Comparison of ENCODE assay signal across 1 cellular context in the genomic region with DNA sequence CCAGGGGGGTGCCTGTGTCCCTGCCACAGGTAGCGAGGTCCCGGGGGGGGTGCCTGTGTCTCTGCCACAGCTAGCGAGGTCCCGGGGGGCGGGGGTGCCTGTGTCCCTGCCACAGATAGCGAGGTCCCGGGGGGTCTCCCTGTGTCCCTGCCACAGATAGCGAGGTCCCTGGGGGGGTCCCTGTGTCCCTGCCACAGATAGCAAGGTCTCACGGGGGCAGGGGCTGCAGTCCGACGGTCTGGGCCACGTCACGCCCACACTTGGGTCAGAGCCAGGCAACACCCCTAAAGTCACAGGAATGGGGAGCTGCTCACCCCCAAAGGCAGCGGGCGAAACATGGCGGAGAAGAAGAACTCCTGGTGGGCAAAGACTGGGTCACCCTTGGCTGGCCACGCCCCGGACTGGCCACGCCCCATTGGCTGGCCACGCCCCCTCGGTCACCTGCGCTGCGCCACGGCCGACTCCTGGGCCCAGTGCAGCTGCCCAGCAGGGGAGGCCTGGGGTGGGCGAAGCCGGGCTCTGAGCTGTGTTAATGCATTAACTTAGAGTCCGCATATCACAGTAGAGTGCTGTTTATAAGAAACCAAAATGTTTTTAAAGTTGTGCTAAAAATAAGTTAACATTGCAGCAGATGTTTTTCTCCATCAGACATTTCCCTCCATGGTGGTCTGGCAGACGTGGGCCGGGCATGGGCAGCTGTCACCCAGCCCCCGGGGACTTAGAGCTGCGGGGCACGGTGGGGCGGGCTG.
TF ChIP-seq lines count a peak whose summit lies in the region.

No MANE protein-coding gene starts in this region.

TF ChIP-seq in HepG2, 621 proteins besides CTCF, POLR2A, EP300 and RAD21 (continued from another document):
- TF ChIP-seq GMEB1 (CRISPR knock-in tag; IDR thresholded peaks at IDR 0.05; ENCODE audit: borderline replicate concordance) (no peak), ZNF136 (CRISPR knock-in tag; IDR thresholded peaks at IDR 0.05; ENCODE audit: low read depth) (no peak), ZNF331 (CRISPR knock-in tag; IDR thresholded peaks at IDR 0.05) (no peak), ELF1 (CRISPR knock-in tag; IDR thresholded peaks at IDR 0.05) (no peak), TARDBP (CRISPR knock-in tag; IDR thresholded peaks at IDR 0.05) (no peak), POLR2G (IDR thresholded peaks at IDR 0.05; ENCODE audit: low read depth, low read length) (peak; percentile 1; the same call in 1 of the 2 replicates), CHD4 (IDR thresholded peaks at IDR 0.05; ENCODE audit: borderline replicate concordance, low read length) (no peak), ZNF510 (CRISPR knock-in tag; IDR thresholded peaks at IDR 0.05; ENCODE audit: low read depth) (no peak), ZNF646 (CRISPR knock-in tag; IDR thresholded peaks at IDR 0.05) (no peak), ZNF160 (CRISPR knock-in tag; IDR thresholded peaks at IDR 0.05) (no peak), RARA (CRISPR knock-in tag; IDR thresholded peaks at IDR 0.05) (no peak), NR2F6 (IDR thresholded peaks at IDR 0.05) (no peak), NR2F6 (CRISPR knock-in tag; IDR thresholded peaks at IDR 0.05) (no peak), TCF7L2 (IDR thresholded peaks at IDR 0.05; ENCODE audit: low read depth, low read length) (no peak), SMARCE1 (IDR thresholded peaks at IDR 0.05; ENCODE audit: borderline replicate concordance) (no peak), SIX4 (CRISPR knock-in tag; IDR thresholded peaks at IDR 0.05) (no peak)
- TF ChIP-seq, protein P1, sequence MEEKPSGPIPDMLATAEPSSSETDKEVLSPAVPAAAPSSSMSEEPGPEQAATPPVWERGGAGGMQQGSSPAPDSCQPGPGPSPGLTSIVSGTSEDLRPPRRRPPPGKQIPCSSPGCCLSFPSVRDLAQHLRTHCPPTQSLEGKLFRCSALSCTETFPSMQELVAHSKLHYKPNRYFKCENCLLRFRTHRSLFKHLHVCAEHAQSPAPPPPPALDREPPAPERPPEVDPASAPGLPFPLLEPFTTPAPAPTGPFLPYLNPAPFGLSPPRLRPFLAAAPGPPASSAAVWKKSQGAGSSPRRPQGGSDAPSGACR (CRISPR knock-in tag; IDR thresholded peaks at IDR 0.05): no peak
- TF ChIP-seq, protein P2, sequence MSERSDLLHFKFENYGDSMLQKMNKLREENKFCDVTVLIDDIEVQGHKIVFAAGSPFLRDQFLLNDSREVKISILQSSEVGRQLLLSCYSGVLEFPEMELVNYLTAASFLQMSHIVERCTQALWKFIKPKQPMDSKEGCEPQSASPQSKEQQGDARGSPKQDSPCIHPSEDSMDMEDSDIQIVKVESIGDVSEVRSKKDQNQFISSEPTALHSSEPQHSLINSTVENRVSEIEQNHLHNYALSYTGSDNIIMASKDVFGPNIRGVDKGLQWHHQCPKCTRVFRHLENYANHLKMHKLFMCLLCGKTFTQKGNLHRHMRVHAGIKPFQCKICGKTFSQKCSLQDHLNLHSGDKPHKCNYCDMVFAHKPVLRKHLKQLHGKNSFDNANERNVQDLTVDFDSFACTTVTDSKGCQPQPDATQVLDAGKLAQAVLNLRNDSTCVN (CRISPR knock-in tag; IDR thresholded peaks at IDR 0.05; ENCODE audit: borderline replicate concordance): no peak
- TF ChIP-seq, protein P3, sequence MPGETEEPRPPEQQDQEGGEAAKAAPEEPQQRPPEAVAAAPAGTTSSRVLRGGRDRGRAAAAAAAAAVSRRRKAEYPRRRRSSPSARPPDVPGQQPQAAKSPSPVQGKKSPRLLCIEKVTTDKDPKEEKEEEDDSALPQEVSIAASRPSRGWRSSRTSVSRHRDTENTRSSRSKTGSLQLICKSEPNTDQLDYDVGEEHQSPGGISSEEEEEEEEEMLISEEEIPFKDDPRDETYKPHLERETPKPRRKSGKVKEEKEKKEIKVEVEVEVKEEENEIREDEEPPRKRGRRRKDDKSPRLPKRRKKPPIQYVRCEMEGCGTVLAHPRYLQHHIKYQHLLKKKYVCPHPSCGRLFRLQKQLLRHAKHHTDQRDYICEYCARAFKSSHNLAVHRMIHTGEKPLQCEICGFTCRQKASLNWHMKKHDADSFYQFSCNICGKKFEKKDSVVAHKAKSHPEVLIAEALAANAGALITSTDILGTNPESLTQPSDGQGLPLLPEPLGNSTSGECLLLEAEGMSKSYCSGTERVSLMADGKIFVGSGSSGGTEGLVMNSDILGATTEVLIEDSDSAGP (CRISPR knock-in tag; IDR thresholded peaks at IDR 0.05; ENCODE audit: borderline replicate concordance): peak; percentile 39; the same call in 1 of the 2 replicates
- TF ChIP-seq, protein P4, sequence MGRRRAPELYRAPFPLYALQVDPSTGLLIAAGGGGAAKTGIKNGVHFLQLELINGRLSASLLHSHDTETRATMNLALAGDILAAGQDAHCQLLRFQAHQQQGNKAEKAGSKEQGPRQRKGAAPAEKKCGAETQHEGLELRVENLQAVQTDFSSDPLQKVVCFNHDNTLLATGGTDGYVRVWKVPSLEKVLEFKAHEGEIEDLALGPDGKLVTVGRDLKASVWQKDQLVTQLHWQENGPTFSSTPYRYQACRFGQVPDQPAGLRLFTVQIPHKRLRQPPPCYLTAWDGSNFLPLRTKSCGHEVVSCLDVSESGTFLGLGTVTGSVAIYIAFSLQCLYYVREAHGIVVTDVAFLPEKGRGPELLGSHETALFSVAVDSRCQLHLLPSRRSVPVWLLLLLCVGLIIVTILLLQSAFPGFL (CRISPR knock-in tag; IDR thresholded peaks at IDR 0.05): no peak
